In the genomic region with DNA sequence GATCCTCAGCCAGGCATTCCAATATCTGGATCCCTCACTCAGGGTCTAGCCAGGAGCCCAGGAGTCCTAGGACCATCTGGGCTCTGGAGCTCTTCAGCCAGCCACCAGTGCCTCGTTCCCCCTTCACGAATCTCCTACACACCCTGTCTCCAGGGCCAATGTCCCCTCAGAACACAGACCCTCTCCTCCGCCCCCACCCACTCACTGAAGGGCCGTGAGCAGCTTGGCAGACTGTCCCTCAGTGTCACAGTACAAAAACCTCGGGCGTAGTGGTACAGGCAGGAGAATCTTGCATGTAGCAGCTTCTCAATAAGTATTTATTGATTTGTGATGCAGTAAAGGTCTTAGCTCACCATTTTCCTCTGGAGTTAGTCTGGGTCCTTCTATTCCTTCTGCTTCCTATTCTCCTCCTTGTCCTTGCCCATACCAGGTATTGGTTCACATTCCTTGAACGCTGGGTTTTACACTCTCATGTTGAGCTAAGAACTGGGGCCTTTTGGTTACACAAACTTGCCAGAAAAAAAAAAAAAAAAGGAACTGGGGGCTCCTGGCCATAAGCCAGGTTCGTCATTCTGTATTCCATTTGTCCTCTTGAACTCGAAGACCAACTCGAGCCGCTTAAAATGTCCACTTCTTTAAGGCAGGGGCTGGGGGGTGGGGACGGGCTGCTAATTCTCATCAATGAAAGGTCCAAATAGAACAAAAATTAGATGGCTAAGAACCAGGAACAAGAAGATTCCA, we compare ENCODE assay signal across 1 cellular context.
A peak's percentile ranks its signal among the peaks of the same experiment; 100 is the strongest.
TF ChIP-seq lines count a peak whose summit lies in the region.

No MANE protein-coding gene starts in this region.

TF ChIP-seq in K562, 482 proteins besides CTCF, POLR2A, EP300 and RAD21:
- TF ChIP-seq NFIC (IDR thresholded peaks at IDR 0.05) (peak; percentile 25; the same call in 1 of the 2 replicates), ZNF133 (CRISPR knock-in tag; IDR thresholded peaks at IDR 0.05) (no peak), ARNT (IDR thresholded peaks at IDR 0.05) (no peak)
TF ChIP-seq in K562: peak in this region for 1.
